In the genomic region with DNA sequence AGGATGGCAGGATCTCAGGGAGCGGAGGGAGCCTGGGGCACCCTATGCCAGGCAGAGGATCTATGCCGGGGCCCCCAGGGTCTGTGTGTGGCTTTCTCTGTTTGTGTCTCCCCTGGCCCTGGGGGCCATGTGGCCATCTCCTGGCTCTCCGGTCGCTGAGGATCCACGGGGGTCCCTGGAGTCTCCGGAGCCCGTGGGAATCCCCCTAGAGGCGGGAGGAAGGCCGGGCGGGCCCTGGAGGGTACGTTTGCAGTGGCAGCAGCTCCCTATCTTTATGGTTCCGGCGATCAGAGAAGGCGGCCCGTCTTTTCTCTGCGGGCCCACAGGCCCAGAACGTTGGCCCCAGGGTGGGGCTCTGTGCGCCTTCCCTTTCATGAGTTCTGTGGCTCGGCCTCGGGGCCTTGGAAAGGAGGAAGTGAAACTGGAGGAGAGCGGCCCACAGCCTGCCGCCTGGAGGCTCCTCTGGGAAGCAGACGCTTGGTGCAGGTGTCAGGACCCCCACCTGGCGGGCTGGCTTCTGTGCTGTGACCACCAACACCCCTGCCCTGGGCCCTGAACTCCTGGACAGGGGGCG, we compare ENCODE assay signal across 8 cellular contexts.
DNase-seq lines count a peak whose midpoint lies in the region; ATAC-seq and TF ChIP-seq lines count a peak whose summit lies in the region.

No MANE protein-coding gene starts in this region.

- no peak for TF ChIP-seq CTCF in gastroesophageal sphincter (IDR thresholded peaks at IDR 0.05)

- peak; percentile 54 for ATAC-seq in GM21360 (IDR thresholded peaks at IDR 0.05; ENCODE audit: unreplicated experiment)
- ATAC-seq in gastroesophageal sphincter, result no peak

- no peaks in the 10 kb centered on the region for H3K9me3 ChIP-seq in gastroesophageal sphincter

- peaks cover 33% of the 10 kb centered on the region for H3K27me3 ChIP-seq in gastroesophageal sphincter

- H3K4me1 ChIP-seq in gastroesophageal sphincter, result no peaks in the 10 kb centered on the region

- H3K36me3 ChIP-seq in gastroesophageal sphincter, result no peaks in the 10 kb centered on the region

- intact Hi-C loops in posterior vena cava (cut with DNase I), result loop anchor here in 1 of 2 donors (5.0 kb wide), 1 partner anchor 470 kb away; no protein-coding TSS in a partner anchor

- no peak overlapping the region for H3K4me3 ChIP-seq in gastroesophageal sphincter

- DNase-seq in DMS153 (lab: John Stamatoyannopoulos, UW) (peak; percentile 47), NOMO-1 (lab: John Stamatoyannopoulos, UW; ENCODE audit: unreplicated experiment in 2 of 2) (peak; percentile 89 to 94), ecto neural progenitor cell (ENCODE audit: low spot score) (peak; percentile 56), posterior vena cava (ENCODE audit: low spot score) (peak; percentile 84), GF-D8 (lab: John Stamatoyannopoulos, UW) (no peak), LoVo (ENCODE audit: low spot score) (no peak)

- peak overlapping the region in 1 of 4 donors; percentile 48 for H3K27ac ChIP-seq in gastroesophageal sphincter

- TF ChIP-seq EP300 in gastroesophageal sphincter (IDR thresholded peaks at IDR 0.05), result no peak

- no CpG with 5 or more reads among the region's 25 CpGs for WGBS in gastroesophageal sphincter (ENCODE audit: low coverage in 1 of 2), 2 donors

- no peak for TF ChIP-seq POLR2A in gastroesophageal sphincter (IDR thresholded peaks at IDR 0.05)

Comparison
In these comparisons a context has a peak if more than half of its experiments do, and no peak if none do; other contexts are left out.
1. DNase-seq: peak in DMS153 (single experiment), NOMO-1 (2 of 2), ecto neural progenitor cell (single experiment) and posterior vena cava (single experiment); none in GF-D8 (single experiment) and LoVo (single experiment).